ENCODE assay signal across 3 cellular contexts in genomic region chr19:8071912-8072311, GRCh38.
TF ChIP-seq lines count a peak whose summit lies in the region.

No MANE protein-coding gene starts in this region.

TF ChIP-seq in SK-N-SH, 30 proteins besides CTCF, POLR2A, EP300 and RAD21:
- TF ChIP-seq EZH2phosphoT487 (IDR thresholded peaks at IDR 0.05; ENCODE audit: borderline replicate concordance, low read depth) (no peak), FOSL2 (IDR thresholded peaks at IDR 0.05; ENCODE audit: borderline replicate concordance, low read depth) (no peak), ELF1 (IDR thresholded peaks at IDR 0.05) (no peak), MXI1 (IDR thresholded peaks at IDR 0.05; ENCODE audit: low read depth, low read length) (no peak), POLR2AphosphoS5 (IDR thresholded peaks at IDR 0.05; ENCODE audit: low read depth, low read length) (no peak), FOXJ3 (CRISPR knock-in tag; IDR thresholded peaks at IDR 0.05) (no peak)
- TF ChIP-seq, protein P1, sequence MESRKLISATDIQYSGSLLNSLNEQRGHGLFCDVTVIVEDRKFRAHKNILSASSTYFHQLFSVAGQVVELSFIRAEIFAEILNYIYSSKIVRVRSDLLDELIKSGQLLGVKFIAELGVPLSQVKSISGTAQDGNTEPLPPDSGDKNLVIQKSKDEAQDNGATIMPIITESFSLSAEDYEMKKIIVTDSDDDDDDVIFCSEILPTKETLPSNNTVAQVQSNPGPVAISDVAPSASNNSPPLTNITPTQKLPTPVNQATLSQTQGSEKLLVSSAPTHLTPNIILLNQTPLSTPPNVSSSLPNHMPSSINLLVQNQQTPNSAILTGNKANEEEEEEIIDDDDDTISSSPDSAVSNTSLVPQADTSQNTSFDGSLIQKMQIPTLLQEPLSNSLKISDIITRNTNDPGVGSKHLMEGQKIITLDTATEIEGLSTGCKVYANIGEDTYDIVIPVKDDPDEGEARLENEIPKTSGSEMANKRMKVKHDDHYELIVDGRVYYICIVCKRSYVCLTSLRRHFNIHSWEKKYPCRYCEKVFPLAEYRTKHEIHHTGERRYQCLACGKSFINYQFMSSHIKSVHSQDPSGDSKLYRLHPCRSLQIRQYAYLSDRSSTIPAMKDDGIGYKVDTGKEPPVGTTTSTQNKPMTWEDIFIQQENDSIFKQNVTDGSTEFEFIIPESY (IDR thresholded peaks at IDR 0.05; ENCODE audit: borderline replicate concordance, low read depth) = no peak

TF ChIP-seq in SK-N-SH treated with all-trans-retinoic acid at 6 μM for 48 hours, 23 proteins besides CTCF, POLR2A, EP300 and RAD21:
- TF ChIP-seq ZNF565 (CRISPR knock-in tag; conservative IDR thresholded peaks at IDR 0.05; ENCODE audit: low read depth) (no peak), SNAI2 (CRISPR knock-in tag; IDR thresholded peaks at IDR 0.05) (no peak), CSDC2 (CRISPR knock-in tag; IDR thresholded peaks at IDR 0.05) (no peak), CREB5 (CRISPR knock-in tag; IDR thresholded peaks at IDR 0.05; ENCODE audit: low read depth) (no peak), PPARA (CRISPR knock-in tag; IDR thresholded peaks at IDR 0.05; ENCODE audit: borderline replicate concordance) (no peak), ESRRG (CRISPR knock-in tag; IDR thresholded peaks at IDR 0.05) (no peak), ZFP30 (CRISPR knock-in tag; IDR thresholded peaks at IDR 0.05) (no peak), BACH2 (CRISPR knock-in tag; IDR thresholded peaks at IDR 0.05; ENCODE audit: borderline replicate concordance) (no peak), ISL1 (CRISPR knock-in tag; IDR thresholded peaks at IDR 0.05) (no peak), CSRNP3 (CRISPR knock-in tag; IDR thresholded peaks at IDR 0.05) (no peak), POU6F1 (CRISPR knock-in tag; IDR thresholded peaks at IDR 0.05; ENCODE audit: borderline replicate concordance, low read depth) (no peak), RARB (CRISPR knock-in tag; IDR thresholded peaks at IDR 0.05) (no peak), TCF4 (CRISPR knock-in tag; IDR thresholded peaks at IDR 0.05; ENCODE audit: borderline replicate concordance) (no peak)

TF ChIP-seq in H1, 55 proteins besides CTCF, POLR2A, EP300 and RAD21:
- TF ChIP-seq CBX5 (IDR thresholded peaks at IDR 0.05; ENCODE audit: low read depth, low read length) (no peak), TEAD4 (IDR thresholded peaks at IDR 0.05; ENCODE audit: low read depth, low read length) (no peak), YY1 (IDR thresholded peaks at IDR 0.05; ENCODE audit: low read depth, low read length) (no peak), MAFK (IDR thresholded peaks at IDR 0.05; ENCODE audit: low read depth, low read length) (no peak)
